ENCODE assay signal across 15 cellular contexts in the genomic region with DNA sequence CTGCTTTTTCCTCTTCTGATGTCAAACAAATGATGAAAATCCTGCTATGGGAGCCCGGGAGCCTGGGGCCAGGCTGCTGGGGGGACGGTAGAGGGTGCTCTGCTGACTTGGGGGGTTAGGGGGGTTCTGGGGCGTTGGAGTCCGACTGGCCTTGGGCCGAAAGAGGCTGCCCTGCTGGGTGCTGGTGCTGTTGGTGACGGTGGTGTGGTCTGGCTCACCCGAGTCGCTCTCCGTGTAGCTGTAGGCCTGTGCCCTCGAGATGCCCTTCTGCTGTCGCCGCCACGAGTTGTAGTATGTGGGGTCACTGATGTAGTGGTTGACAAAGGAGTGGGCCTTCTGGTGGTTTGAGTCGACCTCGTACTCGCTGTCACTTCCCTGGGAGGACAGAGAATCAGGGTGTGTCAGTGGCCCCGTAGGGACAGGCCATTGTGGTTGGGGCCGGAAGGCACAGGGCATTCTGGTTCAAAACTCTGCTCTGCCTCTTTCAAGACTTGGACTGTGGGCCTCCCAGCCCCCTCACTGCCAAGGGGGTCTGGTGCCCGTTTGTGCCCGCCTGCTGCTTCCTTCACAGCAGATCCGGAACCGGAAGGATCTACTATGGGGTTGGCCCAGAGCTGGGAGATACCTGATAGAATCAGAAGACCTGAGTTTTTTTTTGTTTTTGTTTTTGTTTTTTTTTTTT. TPM values are rescaled to one million over a fixed set of nuclear protein-coding genes. Genes with fewer than 3 reads are reported as not detected.
DNase-seq lines count a peak whose midpoint lies in the region; ATAC-seq and TF ChIP-seq lines count a peak whose summit lies in the region.
"Had no signal": no experiment of that assay in that cellular context is flagged by ENCODE, and none has a peak within 500 bp of the region (broad histone marks: within the 10 kb centered on the region; RNA-seq: fewer than 3 reads in every experiment).

No MANE protein-coding gene starts in this region.

- DNase-seq in left ventricle myocardium inferior (no peak), left cardiac atrium (no peak), glutamatergic neuron (no peak), sciatic nerve (ENCODE audit: low spot score) (peak; percentile 61), left lobe of liver (ENCODE audit: low spot score) (no peak), NCI-H524 (lab: John Stamatoyannopoulos, UW) (no peak), NCI-H1048 (lab: John Stamatoyannopoulos, UW) (no peak)
- DNase-seq in activated CD4-positive, alpha-beta T cell treated with anti-CD3 and anti-CD28 coated beads, Interleukin-2, amount 50 U/mL, for 1 hour, result no peak
- DNase-seq: ACHN; activated CD4-positive, alpha-beta T cell treated with anti-CD3 and anti-CD28 coated beads for 1 hour; activated naive CD8-positive, alpha-beta T cell treated with anti-CD3 and anti-CD28 coated beads, Interleukin-2, amount 50 U/mL, for 24 hours; activated T-cell treated with anti-CD3 and anti-CD28 coated beads, Interleukin-2, amount 50 U/mL, for 72 hours; foreskin keratinocyte; GF-D8; OCI-M1 had no signal

- no peak for ATAC-seq in left cardiac atrium
- ATAC-seq in sciatic nerve, result no peak
- ATAC-seq in left lobe of liver, result no peak
- ATAC-seq: activated naive CD8-positive, alpha-beta T cell treated with anti-CD3 and anti-CD28 coated beads, Interleukin-2, amount 50 U/mL, for 24 hours; activated T-cell treated with anti-CD3 and anti-CD28 coated beads, Interleukin-2, amount 50 U/mL, for 72 hours; foreskin keratinocyte had no signal

- H3K4me3 Mint-ChIP-seq in glutamatergic neuron (ENCODE audit: unreplicated experiment), result peak overlapping the region; percentile 68
- H3K4me3 Mint-ChIP-seq: activated naive CD8-positive, alpha-beta T cell treated with anti-CD3 and anti-CD28 coated beads, Interleukin-2, amount 50 U/mL, for 24 hours; activated T-cell treated with anti-CD3 and anti-CD28 coated beads, Interleukin-2, amount 50 U/mL, for 72 hours had no signal

- intact Hi-C loops in left ventricle myocardium inferior (cut with micrococcal nuclease) (no loop called here), left cardiac atrium (cut with DNase I) (no loop called here), sciatic nerve (cut with DNase I) (no loop called here)

- TF ChIP-seq CTCF in left ventricle myocardium inferior (IDR thresholded peaks at IDR 0.05; ENCODE audit: borderline replicate concordance) (no peak), glutamatergic neuron (IDR thresholded peaks at IDR 0.05; ENCODE audit: partially characterized antibody, unreplicated experiment) (no peak)

- peaks cover 8% of the 10 kb centered on the region for H3K9me3 Mint-ChIP-seq in glutamatergic neuron (ENCODE audit: unreplicated experiment)
- H3K9me3 Mint-ChIP-seq: activated naive CD8-positive, alpha-beta T cell treated with anti-CD3 and anti-CD28 coated beads, Interleukin-2, amount 50 U/mL, for 24 hours; activated T-cell treated with anti-CD3 and anti-CD28 coated beads, Interleukin-2, amount 50 U/mL, for 72 hours had no signal

- H3K9me3 ChIP-seq in left ventricle myocardium inferior (replicated peaks), result no peaks in the 10 kb centered on the region

- H3K4me1 Mint-ChIP-seq in glutamatergic neuron (ENCODE audit: low read depth, unreplicated experiment), result peaks cover 47% of the 10 kb centered on the region
- H3K4me1 Mint-ChIP-seq: activated naive CD8-positive, alpha-beta T cell treated with anti-CD3 and anti-CD28 coated beads, Interleukin-2, amount 50 U/mL, for 24 hours had no signal

- H3K4me3 ChIP-seq in left ventricle myocardium inferior, result no peak overlapping the region

- H3K27me3 ChIP-seq in left ventricle myocardium inferior (ENCODE audit: low read depth), result no peaks in the 10 kb centered on the region
- H3K27me3 ChIP-seq: foreskin keratinocyte had no signal

- H3K27me3 Mint-ChIP-seq in glutamatergic neuron (ENCODE audit: unreplicated experiment), result peaks cover 8% of the 10 kb centered on the region
- H3K27me3 Mint-ChIP-seq: activated naive CD8-positive, alpha-beta T cell treated with anti-CD3 and anti-CD28 coated beads, Interleukin-2, amount 50 U/mL, for 24 hours had no signal

- no peak overlapping the region for H3K27ac Mint-ChIP-seq in glutamatergic neuron (ENCODE audit: unreplicated experiment)
- H3K27ac Mint-ChIP-seq: activated T-cell treated with anti-CD3 and anti-CD28 coated beads, Interleukin-2, amount 50 U/mL, for 72 hours had no signal

- no peaks in the 10 kb centered on the region for H3K36me3 Mint-ChIP-seq in glutamatergic neuron (ENCODE audit: unreplicated experiment)

- H3K36me3 ChIP-seq in left ventricle myocardium inferior, result no peaks in the 10 kb centered on the region

- peak overlapping the region; percentile 70 for H3K27ac ChIP-seq in left ventricle myocardium inferior (replicated peaks)

- H3K4me1 ChIP-seq in left ventricle myocardium inferior, result peaks cover 39% of the 10 kb centered on the region

RNA-seq across cellular contexts. Expression of a gene that starts 26.9 kb away (rescaled TPM):
- total RNA-seq in left ventricle myocardium inferior (34.0 TPM), left cardiac atrium (10 to 100 TPM; 44.9 to 80.5 TPM), glutamatergic neuron (ENCODE audit: unreplicated experiment) (124 TPM), sciatic nerve (98.8 TPM), left lobe of liver (35.5 TPM)
